In the genomic region with DNA sequence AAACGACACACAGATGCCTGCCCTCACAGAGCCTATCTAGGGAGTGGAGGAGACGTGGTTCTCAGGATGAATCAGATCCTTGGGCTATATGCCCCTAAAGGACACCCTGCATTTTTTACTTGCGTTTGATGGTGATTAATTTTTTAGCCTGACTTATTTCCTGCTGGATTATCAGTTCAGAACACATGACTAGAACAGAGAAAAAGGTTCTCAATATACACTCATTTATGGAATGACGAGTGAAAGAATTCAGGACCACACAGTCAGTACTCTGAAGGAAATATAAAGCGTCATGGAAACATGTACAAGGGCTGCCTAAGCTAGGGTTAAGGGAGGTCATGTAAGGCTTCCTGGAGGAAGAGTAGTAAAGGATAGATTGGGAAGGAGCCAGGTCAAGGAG, we compare ENCODE assay signal across 30 cellular contexts.
DNase-seq lines count a peak whose midpoint lies in the region; ATAC-seq, FAIRE-seq and TF ChIP-seq lines count a peak whose summit lies in the region.
"Had no signal": no experiment of that assay in that cellular context is flagged by ENCODE, and none has a peak within 500 bp of the region (broad histone marks: within the 10 kb centered on the region; RNA-seq: fewer than 3 reads in every experiment).

No MANE protein-coding gene starts in this region.

- TF ChIP-seq CTCF in astrocyte (IDR thresholded peaks at IDR 0.05; ENCODE audit: insufficient read depth, low read depth, low read length) (no peak), fibroblast of the aortic adventitia (IDR thresholded peaks at IDR 0.05; ENCODE audit: insufficient read depth, low read length) (no peak), smooth muscle cell (IDR thresholded peaks at IDR 0.05; ENCODE audit: borderline replicate concordance, insufficient read depth, poor library complexity, severe bottlenecking) (no peak)

- no peaks in the 10 kb centered on the region for H3K4me1 Mint-ChIP-seq in activated CD4-positive, alpha-beta T cell treated with anti-CD3 and anti-CD28 coated beads for 36 hours
- peaks cover 2% of the 10 kb centered on the region for H3K4me1 Mint-ChIP-seq in astrocyte (ENCODE audit: low read depth, unreplicated experiment)
- H3K4me1 Mint-ChIP-seq: CD8-positive, alpha-beta memory T cell; memory B cell had no signal

- no peak overlapping the region for H3K4me3 ChIP-seq in astrocyte (ENCODE audit: insufficient read depth, low read depth, low read length)
- no peak overlapping the region for H3K4me3 ChIP-seq in fibroblast of the aortic adventitia (ENCODE audit: low read depth, low read length)
- H3K4me3 ChIP-seq in smooth muscle cell: no peak overlapping the region
- H3K4me3 ChIP-seq: dorsolateral prefrontal cortex, thyroid gland had no signal

- H3K9me3 Mint-ChIP-seq in activated CD4-positive, alpha-beta T cell treated with anti-CD3 and anti-CD28 coated beads for 36 hours (ENCODE audit: low read depth): no peaks in the 10 kb centered on the region
- H3K9me3 Mint-ChIP-seq in astrocyte (ENCODE audit: unreplicated experiment): no peaks in the 10 kb centered on the region
- H3K9me3 Mint-ChIP-seq: activated CD4-positive, alpha-beta memory T cell treated with anti-CD3 and anti-CD28 coated beads, Interleukin-2, amount 10 ng/mL, durations not matched to agents 7 days and 5 days; CD8-positive, alpha-beta memory T cell; memory B cell; stimulated activated naive CD8-positive, alpha-beta T cell treated with anti-CD3 and anti-CD28 coated beads, Interleukin-15, Interleukin-2, amounts not matched to agents 100 ng/mL and 50 ng/mL, for 24 hours had no signal

- H2AFZ ChIP-seq in astrocyte (ENCODE audit: low read depth, low read length): no peak overlapping the region
- no peak overlapping the region for H2AFZ ChIP-seq in smooth muscle cell (ENCODE audit: low read depth)

- H3K27me3 ChIP-seq in astrocyte (ENCODE audit: insufficient read depth, low read length) (no peaks in the 10 kb centered on the region), smooth muscle cell (ENCODE audit: low read depth) (no peaks in the 10 kb centered on the region)
- H3K27me3 ChIP-seq: dorsolateral prefrontal cortex, thyroid gland had no signal

- H3K27me3 Mint-ChIP-seq in activated CD4-positive, alpha-beta T cell treated with anti-CD3 and anti-CD28 coated beads for 36 hours: peaks cover 9% of the 10 kb centered on the region
- peaks cover 10% of the 10 kb centered on the region for H3K27me3 Mint-ChIP-seq in astrocyte (ENCODE audit: low read depth, unreplicated experiment)

- no peak for FAIRE-seq in astrocyte (lab: Jason Lieb, UNC)
- FAIRE-seq: GM12892 had no signal

- peaks cover 4% of the 10 kb centered on the region for H3F3A ChIP-seq in smooth muscle cell (ENCODE audit: low read depth)

- H4K20me1 ChIP-seq in astrocyte (ENCODE audit: insufficient read depth, low read length) (no peaks in the 10 kb centered on the region), smooth muscle cell (ENCODE audit: low read depth) (no peaks in the 10 kb centered on the region)

- H3K4me2 ChIP-seq in astrocyte (ENCODE audit: low read length): no peak overlapping the region
- peak overlapping the region; percentile 52 for H3K4me2 ChIP-seq in smooth muscle cell

- DNase-seq in activated CD4-positive, alpha-beta T cell treated with anti-CD3 and anti-CD28 coated beads for 36 hours: no peak
- no peak for DNase-seq in activated CD4-positive, alpha-beta T cell treated with anti-CD3 and anti-CD28 coated beads, Interleukin-2, amount 50 U/mL, for 4 hours
- DNase-seq in astrocyte (ENCODE audit: low read depth): peak; percentile 78
- peak; percentile 83 for DNase-seq in fibroblast of the aortic adventitia (ENCODE audit: low read depth)
- DNase-seq in smooth muscle cell (lab: John Stamatoyannopoulos, UW; ENCODE audit: unreplicated experiment): no peak
- DNase-seq in NCI-H526 (lab: John Stamatoyannopoulos, UW): no peak
- DNase-seq in anterior cingulate cortex (lab: John Stamatoyannopoulos, UW): no peak
- DNase-seq: activated CD4-positive, alpha-beta memory T cell treated with anti-CD3 and anti-CD28 coated beads, Interleukin-2, amount 10 ng/mL, durations not matched to agents 7 days and 5 days; activated CD4-positive, CD25-positive, alpha-beta regulatory T cell; activated gamma-delta T cell treated with Interleukin-2 at 50 U/mL for 16 hours; AML-193; CD8-positive, alpha-beta memory T cell; central memory CD4-positive, alpha-beta T cell; DMS153; dorsolateral prefrontal cortex; erythroblast; KG1; NCI-H2171; NCI-H69; nucleus accumbens; retina; stimulated activated CD4-positive, alpha-beta T cell treated with anti-CD3 and anti-CD28 coated beads, Interleukin-12 subunit alpha, Interleukin-12 subunit beta, amount 100 ng/mL, for 4 hours; stimulated activated CD4-positive, alpha-beta T cell treated with anti-CD3 and anti-CD28 coated beads, Interleukin-4, amount 100 ng/mL, for 4 hours; SW 1271; thyroid gland had no signal

- H3K9ac ChIP-seq in astrocyte (ENCODE audit: low read length) (no peak overlapping the region), smooth muscle cell (ENCODE audit: low read depth) (peak overlapping the region; percentile 54)

- ATAC-seq in activated CD4-positive, alpha-beta T cell treated with anti-CD3 and anti-CD28 coated beads for 36 hours: peak; percentile 58
- ATAC-seq in HG02973 (IDR thresholded peaks at IDR 0.05; ENCODE audit: unreplicated experiment): no peak

- 32% methylated on average over 5 of the region's 5 CpGs for WGBS in smooth muscle cell (ENCODE audit: low lambda C conversion rate)

- CTCF ChIA-PET in activated CD4-positive, alpha-beta T cell treated with anti-CD3 and anti-CD28 coated beads for 36 hours (lab: Charles Lee): no interaction called here

- no peak overlapping the region for H3K27ac Mint-ChIP-seq in activated CD4-positive, alpha-beta T cell treated with anti-CD3 and anti-CD28 coated beads for 36 hours
- no peak overlapping the region for H3K27ac Mint-ChIP-seq in astrocyte (ENCODE audit: unreplicated experiment)
- H3K27ac Mint-ChIP-seq: activated CD4-positive, alpha-beta memory T cell treated with anti-CD3 and anti-CD28 coated beads, Interleukin-2, amount 10 ng/mL, durations not matched to agents 7 days and 5 days; CD8-positive, alpha-beta memory T cell; memory B cell; stimulated activated naive CD8-positive, alpha-beta T cell treated with anti-CD3 and anti-CD28 coated beads, Interleukin-15, Interleukin-2, amounts not matched to agents 100 ng/mL and 50 ng/mL, for 24 hours had no signal

- no peak overlapping the region for H3K4me3 Mint-ChIP-seq in activated CD4-positive, alpha-beta T cell treated with anti-CD3 and anti-CD28 coated beads for 36 hours
- H3K4me3 Mint-ChIP-seq in astrocyte (ENCODE audit: unreplicated experiment): no peak overlapping the region
- H3K4me3 Mint-ChIP-seq: activated CD4-positive, alpha-beta memory T cell treated with anti-CD3 and anti-CD28 coated beads, Interleukin-2, amount 10 ng/mL, durations not matched to agents 7 days and 5 days; CD8-positive, alpha-beta memory T cell; memory B cell; stimulated activated naive CD8-positive, alpha-beta T cell treated with anti-CD3 and anti-CD28 coated beads, Interleukin-15, Interleukin-2, amounts not matched to agents 100 ng/mL and 50 ng/mL, for 24 hours had no signal

- H3K36me3 ChIP-seq in astrocyte (ENCODE audit: insufficient read depth, low read length) (no peaks in the 10 kb centered on the region), smooth muscle cell (ENCODE audit: low read depth) (no peaks in the 10 kb centered on the region)
- H3K36me3 ChIP-seq: thyroid gland had no signal

- H3K36me3 Mint-ChIP-seq in activated CD4-positive, alpha-beta T cell treated with anti-CD3 and anti-CD28 coated beads for 36 hours (ENCODE audit: low read depth): no peaks in the 10 kb centered on the region
- no peaks in the 10 kb centered on the region for H3K36me3 Mint-ChIP-seq in astrocyte (ENCODE audit: low read depth, unreplicated experiment)
- H3K36me3 Mint-ChIP-seq: CD8-positive, alpha-beta memory T cell; memory B cell had no signal

- POLR2A ChIA-PET in activated CD4-positive, alpha-beta T cell treated with anti-CD3 and anti-CD28 coated beads for 36 hours (lab: Charles Lee): no interaction called here

- H3K9me3 ChIP-seq in astrocyte (ENCODE audit: insufficient read depth, low read depth, low read length) (no peaks in the 10 kb centered on the region), smooth muscle cell (replicated peaks; ENCODE audit: low read depth) (no peaks in the 10 kb centered on the region)
- H3K9me3 ChIP-seq: thyroid gland had no signal

- no peak overlapping the region for H3K27ac ChIP-seq in astrocyte (ENCODE audit: low read depth, low read length)
- peak overlapping the region; percentile 80 for H3K27ac ChIP-seq in smooth muscle cell (ENCODE audit: low read depth)
- H3K27ac ChIP-seq: 22Rv1, dorsolateral prefrontal cortex had no signal

- H3K4me1 ChIP-seq in astrocyte (ENCODE audit: insufficient read depth, low read length) (no peaks in the 10 kb centered on the region), smooth muscle cell (ENCODE audit: low read depth) (no peaks in the 10 kb centered on the region)

- intact Hi-C loops in activated CD4-positive, alpha-beta T cell treated with anti-CD3 and anti-CD28 coated beads for 36 hours (cut with DNase I, micrococcal nuclease): no loop called here

- no peaks in the 10 kb centered on the region for H3K79me2 ChIP-seq in astrocyte (ENCODE audit: insufficient read depth, low read length)
- H3K79me2 ChIP-seq in smooth muscle cell (ENCODE audit: low read depth): no peaks in the 10 kb centered on the region

Comparison
In these comparisons a context has a peak if more than half of its experiments do, and no peak if none do; other contexts are left out.
1. DNase-seq: peak in astrocyte (single experiment) and fibroblast of the aortic adventitia (single experiment); none in activated CD4-positive, alpha-beta T cell treated with anti-CD3 and anti-CD28 coated beads for 36 hours (single experiment), activated CD4-positive, alpha-beta T cell treated with anti-CD3 and anti-CD28 coated beads, Interleukin-2, amount 50 U/mL, for 4 hours (0 of 2), smooth muscle cell (single experiment), NCI-H526 (0 of 2) and anterior cingulate cortex (0 of 58).